In the genomic region with DNA sequence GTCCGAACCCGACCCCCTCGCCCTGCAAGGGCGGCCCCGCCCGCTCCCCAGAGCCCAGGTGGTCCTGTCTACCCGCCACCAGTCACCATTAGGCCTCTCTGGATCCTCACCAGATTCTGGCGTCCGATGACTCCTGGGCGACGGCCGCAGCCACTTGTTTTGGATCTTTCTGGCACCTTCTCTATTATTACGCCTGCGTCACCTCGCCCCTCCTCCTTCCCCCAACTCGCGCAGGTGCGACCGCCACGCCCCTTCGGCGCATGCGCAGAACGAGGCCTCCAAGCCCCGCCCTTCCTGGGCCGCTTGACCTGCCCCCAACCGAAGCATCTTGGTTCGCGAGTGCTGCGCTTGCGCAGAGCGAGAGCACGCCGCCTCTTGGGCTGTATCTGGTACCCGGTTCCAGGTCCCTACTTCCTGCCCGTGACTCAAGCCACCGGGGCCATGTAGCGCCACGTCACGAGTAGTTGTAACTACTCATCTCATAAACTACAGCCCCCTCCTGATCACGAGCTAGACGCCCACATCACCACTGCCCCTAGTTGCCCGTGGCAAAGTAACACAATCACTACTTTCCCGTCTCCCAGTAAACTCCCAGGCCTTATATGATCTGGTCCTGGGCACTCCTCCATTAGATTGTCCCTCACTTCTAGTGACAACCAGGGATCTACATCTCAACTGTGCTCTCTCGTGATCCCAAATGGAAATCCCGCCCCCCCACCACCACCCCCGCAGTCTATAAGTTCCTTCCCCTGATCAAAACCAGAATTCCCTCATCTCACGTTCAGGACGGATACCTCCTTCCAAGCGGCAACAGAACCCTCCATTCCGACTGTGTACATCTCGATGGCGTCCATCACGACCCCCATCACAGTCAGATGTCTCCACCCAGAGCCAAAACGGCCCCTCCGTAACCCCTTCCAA, we compare ENCODE assay signal across 8 cellular contexts. TPM values are rescaled to one million over a fixed set of nuclear protein-coding genes. Genes with fewer than 3 reads are reported as not detected.
DNase-seq lines count a peak whose midpoint lies in the region; ATAC-seq and TF ChIP-seq lines count a peak whose summit lies in the region.

A gene with protein sequence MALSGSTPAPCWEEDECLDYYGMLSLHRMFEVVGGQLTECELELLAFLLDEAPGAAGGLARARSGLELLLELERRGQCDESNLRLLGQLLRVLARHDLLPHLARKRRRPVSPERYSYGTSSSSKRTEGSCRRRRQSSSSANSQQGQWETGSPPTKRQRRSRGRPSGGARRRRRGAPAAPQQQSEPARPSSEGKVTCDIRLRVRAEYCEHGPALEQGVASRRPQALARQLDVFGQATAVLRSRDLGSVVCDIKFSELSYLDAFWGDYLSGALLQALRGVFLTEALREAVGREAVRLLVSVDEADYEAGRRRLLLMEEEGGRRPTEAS (minus strand): TSS at position 156 of the 921 bp plus-strand sequence. CDS start 670 bp downstream, outside the sequence.

- no peak for TF ChIP-seq CTCF in colonic mucosa (IDR thresholded peaks at IDR 0.05)

- intact Hi-C loops in colonic mucosa (cut with DNase I), result no loop called here
- intact Hi-C loops in left colon (cut with DNase I, micrococcal nuclease), result no loop called here

- no peaks in the 10 kb centered on the region for H3K36me3 ChIP-seq in colonic mucosa

- peak within 1 kb of the TSS; percentile 86 for H3K4me3 ChIP-seq in colonic mucosa

- peaks cover 25% of the 10 kb centered on the region for H3K4me1 ChIP-seq in colonic mucosa

- no peaks in the 10 kb centered on the region for H3K9me3 ChIP-seq in colonic mucosa

- DNase-seq in Ammon's horn (ENCODE audit: low spot score) (peak; percentile 96), GM19240 (ENCODE audit: insufficient read length, low spot score) (peak; percentile 96), NCI-H526 (lab: John Stamatoyannopoulos, UW) (peak; percentile 91 to 98), colonic mucosa (peak; percentile 99), left colon (peak; percentile 98 to 99)
- DNase-seq in activated CD4-positive, alpha-beta T cell treated with anti-CD3 and anti-CD28 coated beads for 48 hours, result peak; percentile 100
- peak; percentile 100 for DNase-seq in stimulated activated CD4-positive, alpha-beta T cell treated with anti-CD3 and anti-CD28 coated beads, Interleukin-1b, Interleukin-23, amount 100 ng/mL, for 48 hours

- peak; percentile 59 for ATAC-seq in HG03460 (IDR thresholded peaks at IDR 0.05; ENCODE audit: unreplicated experiment)
- ATAC-seq in left colon, result peak; percentile 69

- peak within 1 kb of the TSS; percentile 65 to 99 for H3K9ac ChIP-seq in colonic mucosa (ENCODE audit: low read depth in 2 of 2, low read length in 2 of 2)

- H3K27ac ChIP-seq in colonic mucosa, result peak within 1 kb of the TSS; percentile 97

- no peaks in the 10 kb centered on the region for H3K27me3 ChIP-seq in colonic mucosa

RNA-seq across cellular contexts. Expression of the gene that starts here (rescaled TPM):
- total RNA-seq in colonic mucosa, result 10 to 100 TPM; 27.0 to 33.8 TPM
- 10 to 100 TPM; 20.5 to 42.2 TPM for total RNA-seq in left colon

Comparison
In these comparisons a context has a peak if more than half of its experiments do, and no peak if none do; other contexts are left out.
1. Peak in every context shown above with its lines: DNase-seq, ATAC-seq, H3K4me3 ChIP-seq and H3K27ac ChIP-seq.